Comparison of ENCODE assay signal across 28 cellular contexts in the genomic region with DNA sequence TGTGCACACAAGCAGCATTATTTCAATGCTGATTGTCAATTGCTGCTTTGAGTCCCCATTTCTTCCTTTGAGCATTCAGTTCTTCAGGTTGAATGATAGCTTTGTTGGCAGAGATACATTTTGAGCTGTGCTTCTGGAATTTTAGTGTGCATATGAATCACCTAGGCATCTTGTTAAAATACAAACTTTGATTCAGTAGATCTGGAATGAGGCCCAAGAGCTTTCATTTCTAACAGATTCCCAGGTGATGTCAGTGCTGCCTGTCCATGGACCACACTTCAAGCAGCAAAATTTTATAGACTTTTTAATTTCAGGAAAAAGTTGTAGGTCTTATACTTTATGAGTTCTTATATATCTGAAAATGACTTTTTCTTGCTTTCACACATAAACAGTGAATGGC.
DNase-seq lines count a peak whose midpoint lies in the region; TF ChIP-seq lines count a peak whose summit lies in the region.
"Had no signal": no experiment of that assay in that cellular context is flagged by ENCODE, and none has a peak within 500 bp of the region (broad histone marks: within the 10 kb centered on the region; RNA-seq: fewer than 3 reads in every experiment).

No MANE protein-coding gene starts in this region.

- no peaks in the 10 kb centered on the region for H3K4me1 ChIP-seq in breast epithelium
- no peaks in the 10 kb centered on the region for H3K4me1 ChIP-seq in mammary epithelial cell (ENCODE audit: insufficient read depth, low read length)
- H3K4me1 ChIP-seq: colonic mucosa, neural progenitor cell, psoas muscle had no signal

- DNase-seq in MCF 10A (ENCODE audit: unreplicated experiment) (peak; percentile 22), breast epithelium (ENCODE audit: low spot score in 2 of 2) (no peak), mammary epithelial cell (peak; percentile 81), iris pigment epithelial cell (ENCODE audit: low read depth) (peak; percentile 63), GM10266 (ENCODE audit: extremely low spot score) (no peak), GM10248 (ENCODE audit: extremely low spot score) (no peak), NCI-H146 (lab: John Stamatoyannopoulos, UW) (no peak), hepatic stellate cell (ENCODE audit: low spot score) (no peak)
- DNase-seq: activated CD4-positive, alpha-beta T cell treated with anti-CD3 and anti-CD28 coated beads, Interleukin-2, amount 50 U/mL, for 1 hour; colonic mucosa; DMS53; NCI-H1105 treated with DMSO at 0.1 percent for 48 hours; NCI-H2107; NCI-H510A treated with DMSO at 0.1 percent for 48 hours; NK-92 treated with Interleukin-12 subunit alpha and Interleukin-12 subunit beta, amount 100 ng/mL, for 24 hours; psoas muscle; stimulated activated CD4-positive, alpha-beta T cell treated with anti-CD3 and anti-CD28 coated beads, Interleukin-2, amount 100 ng/mL, for 48 hours; stimulated activated naive CD4-positive, alpha-beta T cell treated with Interleukin-2 at 50 U/mL for 16 hours; T-helper 2 cell had no signal

- no peaks in the 10 kb centered on the region for H3K27me3 Mint-ChIP-seq in MCF 10A (ENCODE audit: insufficient read depth, unreplicated experiment)

- H3K9me3 ChIP-seq in breast epithelium (peaks cover 0 to 4% of the 10 kb centered on the region in 2 donors), mammary epithelial cell (replicated peaks; ENCODE audit: insufficient read depth, low read length) (peaks cover 2% of the 10 kb centered on the region)
- H3K9me3 ChIP-seq: colonic mucosa had no signal

- H3K4me3 Mint-ChIP-seq in MCF 10A (ENCODE audit: unreplicated experiment), result no peak overlapping the region
- H3K4me3 Mint-ChIP-seq: activated naive CD8-positive, alpha-beta T cell; brain; neural progenitor cell had no signal

- H3K79me2 ChIP-seq in mammary epithelial cell (ENCODE audit: insufficient read depth, low read length), result no peaks in the 10 kb centered on the region
- H3K79me2 ChIP-seq: hepatocyte had no signal

- H2AFZ ChIP-seq in mammary epithelial cell (ENCODE audit: low read depth, low read length), result no peak overlapping the region
- H2AFZ ChIP-seq: hepatocyte, neural progenitor cell had no signal

- H3K27me3 ChIP-seq in breast epithelium, result no peaks in the 10 kb centered on the region
- H3K27me3 ChIP-seq in mammary epithelial cell (ENCODE audit: insufficient read depth, low read length), result no peaks in the 10 kb centered on the region
- H3K27me3 ChIP-seq: colonic mucosa, hepatocyte, neural progenitor cell had no signal

- intact Hi-C loops in MCF 10A (cut with micrococcal nuclease) (no loop called here), breast epithelium (cut with DNase I; ENCODE audit: low total_unique reads) (no loop called here), mammary epithelial cell (cut with micrococcal nuclease) (no loop called here)

- no peak for TF ChIP-seq POLR2A in breast epithelium (IDR thresholded peaks at IDR 0.05)

- dilution Hi-C loops in mammary epithelial cell (cut with HindIII; ENCODE audit: low sequenced_read_pairs), result no loop called here

- H3K36me3 ChIP-seq in breast epithelium (no peaks in the 10 kb centered on the region), mammary epithelial cell (ENCODE audit: insufficient read depth, low read length) (no peaks in the 10 kb centered on the region)
- H3K36me3 ChIP-seq: colonic mucosa, neural progenitor cell, thoracic aorta had no signal

- H3K27ac ChIP-seq in breast epithelium, result no peak overlapping the region
- no peak overlapping the region for H3K27ac ChIP-seq in mammary epithelial cell (ENCODE audit: insufficient read depth, low read depth, low read length)
- H3K27ac ChIP-seq: 22Rv1, colonic mucosa, hepatocyte, neural progenitor cell, psoas muscle, SK-N-MC, thoracic aorta had no signal

- H3K9me3 Mint-ChIP-seq in MCF 10A (ENCODE audit: unreplicated experiment), result peaks cover 23% of the 10 kb centered on the region
- H3K9me3 Mint-ChIP-seq: neural progenitor cell had no signal

- H3K4me2 ChIP-seq in mammary epithelial cell (ENCODE audit: insufficient read depth, low read depth, low read length), result no peak overlapping the region
- H3K4me2 ChIP-seq: hepatocyte, neural progenitor cell, smooth muscle cell had no signal

- CTCF ChIA-PET in MCF 10A (lab: Yijun Ruan, JAX), result interaction anchor here (0.6 to 1.3 kb wide), 3 partner anchors 227 to 310 kb away, joined by 3 to 6 read pairs (median 4); no protein-coding TSS in a partner anchor
- CTCF ChIA-PET in mammary epithelial cell (lab: Charles Lee; ENCODE audit: low non-redundant PET), result interaction anchor here (0.6 to 0.7 kb wide), 2 partner anchors 75 to 284 kb away, joined by 5 read pairs; no protein-coding TSS in a partner anchor
- CTCF ChIA-PET in GM10248 (lab: Yijun Ruan, JAX), result no interaction called here

- peaks cover 10% of the 10 kb centered on the region for H3K4me1 Mint-ChIP-seq in MCF 10A (ENCODE audit: insufficient read depth, unreplicated experiment)
- H3K4me1 Mint-ChIP-seq: brain, neural progenitor cell had no signal

- in situ Hi-C loops in mammary epithelial cell (cut with MboI; ENCODE audit: low sequenced_read_pairs in 2 of 2), result no loop called here

- POLR2A ChIA-PET in MCF 10A (lab: Yijun Ruan, JAX) (interaction anchor here (0.8 to 1.1 kb wide), 6 partner anchors 17 to 105 kb away, joined by 3 to 4 read pairs (median 3); no protein-coding TSS in a partner anchor), GM10248 (lab: Yijun Ruan, JAX) (no interaction called here)

- H3K27ac Mint-ChIP-seq in MCF 10A (ENCODE audit: low read depth, unreplicated experiment), result no peak overlapping the region
- H3K27ac Mint-ChIP-seq: activated naive CD8-positive, alpha-beta T cell; brain; neural progenitor cell had no signal

- no peak overlapping the region for H3K4me3 ChIP-seq in breast epithelium
- no peak overlapping the region for H3K4me3 ChIP-seq in mammary epithelial cell (replicated peaks in 1 of 3; ENCODE audit: insufficient read depth in 1 of 3, low read depth in 2 of 3, low read length in 3 of 3)
- H3K4me3 ChIP-seq: colonic mucosa, hepatocyte, lung, neural progenitor cell, psoas muscle, SK-N-MC, smooth muscle cell, thoracic aorta had no signal

- H4K20me1 ChIP-seq in mammary epithelial cell (ENCODE audit: insufficient read depth, low read length), result no peaks in the 10 kb centered on the region

- no peak overlapping the region for H3K9ac ChIP-seq in mammary epithelial cell (ENCODE audit: insufficient read depth, low read length)
- H3K9ac ChIP-seq: neural progenitor cell had no signal

- TF ChIP-seq CTCF in MCF 10A (IDR thresholded peaks at IDR 0.05; ENCODE audit: unreplicated experiment), result no peak
- TF ChIP-seq CTCF in breast epithelium (IDR thresholded peaks at IDR 0.05), result no peak
- TF ChIP-seq CTCF in mammary epithelial cell (conservative IDR thresholded peaks at IDR 0.05 in 1 of 2, IDR thresholded peaks at IDR 0.05 in 1 of 2; ENCODE audit: extremely low read depth in 1 of 2, insufficient read depth in 1 of 2, low read depth in 1 of 2, low read length in 2 of 2), result no peak
- TF ChIP-seq CTCF in GM10266 (IDR thresholded peaks at IDR 0.05; ENCODE audit: control insufficient read depth, insufficient read depth, low read depth, missing control alignments), result no peak
- TF ChIP-seq CTCF in GM10248 (IDR thresholded peaks at IDR 0.05; ENCODE audit: control extremely low read depth, extremely low read depth, low read depth, missing control alignments), result no peak

- no peaks in the 10 kb centered on the region for H3K36me3 Mint-ChIP-seq in MCF 10A (ENCODE audit: insufficient read depth, unreplicated experiment)
- H3K36me3 Mint-ChIP-seq: activated naive CD8-positive, alpha-beta T cell; brain; neural progenitor cell had no signal

- BruUV-seq in MCF 10A (replicated peaks; lab: Mats Ljungman, UMichigan) (no TSS peak), mammary epithelial cell (replicated peaks; lab: Mats Ljungman, UMichigan) (no TSS peak)

Comparison
In these comparisons a context has a peak if more than half of its experiments do, and no peak if none do; other contexts are left out.
1. DNase-seq: peak in MCF 10A (single experiment), mammary epithelial cell (single experiment) and iris pigment epithelial cell (single experiment); none in breast epithelium (0 of 2), GM10266 (single experiment), GM10248 (single experiment), NCI-H146 (single experiment) and hepatic stellate cell (single experiment).